In genomic region chr18:79706006-79706405, GRCh38 we compare ENCODE assay signal across 16 cellular contexts. TPM values are rescaled to one million over a fixed set of nuclear protein-coding genes. Genes with fewer than 3 reads are reported as not detected.
DNase-seq lines count a peak whose midpoint lies in the region; ATAC-seq and TF ChIP-seq lines count a peak whose summit lies in the region.
"Had no signal": no experiment of that assay in that cellular context is flagged by ENCODE, and none has a peak within 500 bp of the region (broad histone marks: within the 10 kb centered on the region; RNA-seq: fewer than 3 reads in every experiment).

No MANE protein-coding gene starts in this region.

- peak overlapping the region; percentile 4 for H3K27ac Mint-ChIP-seq in activated T-cell treated with anti-CD3 and anti-CD28 coated beads, Interleukin-2, amount 50 U/mL, for 72 hours
- H3K27ac Mint-ChIP-seq in chondrocyte (ENCODE audit: unreplicated experiment): no peak overlapping the region
- H3K27ac Mint-ChIP-seq: HFFc6 had no signal

- no peak overlapping the region for H4K5ac ChIP-seq in IMR-90 (ENCODE audit: low read depth, low read length)

- H3K79me1 ChIP-seq in IMR-90 (ENCODE audit: low read depth in 1 of 2, low read length in 2 of 2): peaks cover 18 to 52% of the 10 kb centered on the region in 2 experiments

- no peak for TF ChIP-seq POLR2A in IMR-90 (IDR thresholded peaks at IDR 0.05; ENCODE audit: low read depth, low read length)

- peaks cover 53% of the 10 kb centered on the region for H3K36me3 ChIP-seq in IMR-90 (ENCODE audit: control insufficient read depth, insufficient read depth, low read length)

- intact Hi-C loops in IMR-90 (cut with micrococcal nuclease): no loop called here

- no peak overlapping the region for H3K4me2 ChIP-seq in IMR-90 (ENCODE audit: low read depth, low read length)

- H3K9me3 Mint-ChIP-seq in activated T-cell treated with anti-CD3 and anti-CD28 coated beads, Interleukin-2, amount 50 U/mL, for 72 hours: no peaks in the 10 kb centered on the region
- H3K9me3 Mint-ChIP-seq in activated T-cell treated with anti-CD3 and anti-CD28 coated beads, Interleukin-2, amount 50 U/mL, for 4 hours: no peaks in the 10 kb centered on the region
- H3K9me3 Mint-ChIP-seq in chondrocyte (ENCODE audit: low read depth): no peaks in the 10 kb centered on the region
- H3K9me3 Mint-ChIP-seq: CD4-positive, alpha-beta memory T cell; HFFc6 had no signal

- no peak overlapping the region for H2BK15ac ChIP-seq in IMR-90 (ENCODE audit: low read depth, low read length)

- no peak overlapping the region for H4K91ac ChIP-seq in IMR-90 (ENCODE audit: insufficient read depth, low read depth, low read length)

- H3K36me3 Mint-ChIP-seq in activated T-cell treated with anti-CD3 and anti-CD28 coated beads, Interleukin-2, amount 50 U/mL, for 72 hours (ENCODE audit: insufficient read depth in 2 of 2): peaks cover 13 to 15% of the 10 kb centered on the region in 2 donors
- H3K36me3 Mint-ChIP-seq in activated T-cell treated with anti-CD3 and anti-CD28 coated beads, Interleukin-2, amount 50 U/mL, for 4 hours (ENCODE audit: insufficient read depth): peaks cover 47% of the 10 kb centered on the region
- H3K36me3 Mint-ChIP-seq in chondrocyte (ENCODE audit: low read depth): peaks cover 37% of the 10 kb centered on the region

- dilution Hi-C loops in IMR-90 (cut with HindIII; ENCODE audit: low sequenced_read_pairs, unreplicated experiment): no loop called here

- H3K23ac ChIP-seq in IMR-90 (ENCODE audit: low read depth, low read length): no peak overlapping the region

- no peaks in the 10 kb centered on the region for H3K27me3 Mint-ChIP-seq in activated T-cell treated with anti-CD3 and anti-CD28 coated beads, Interleukin-2, amount 50 U/mL, for 72 hours (ENCODE audit: low read depth)
- H3K27me3 Mint-ChIP-seq in activated T-cell treated with anti-CD3 and anti-CD28 coated beads, Interleukin-2, amount 50 U/mL, for 4 hours (ENCODE audit: low read depth): no peaks in the 10 kb centered on the region
- no peaks in the 10 kb centered on the region for H3K27me3 Mint-ChIP-seq in chondrocyte (ENCODE audit: low read depth)
- H3K27me3 Mint-ChIP-seq: CD4-positive, alpha-beta memory T cell had no signal

- no peak for ATAC-seq in activated T-cell treated with anti-CD3 and anti-CD28 coated beads, Interleukin-2, amount 50 U/mL, for 72 hours (replicated peaks in 1 of 2)
- no peak for ATAC-seq in activated T-cell treated with anti-CD3 and anti-CD28 coated beads, Interleukin-2, amount 50 U/mL, for 4 hours
- ATAC-seq in IMR-90 (ENCODE audit: low read depth): no peak
- ATAC-seq: GM12878, HCT116 had no signal

- WGBS in IMR-90 (ENCODE audit: extremely low coverage in 2 of 2, insufficient read length in 1 of 2), 2 experiments: 100% methylated on average over 5 of the region's 14 CpGs; no CpG with 5 or more reads in 1 of the 2 experiments

- TF ChIP-seq RAD21 in IMR-90 (IDR thresholded peaks at IDR 0.05; ENCODE audit: low read length): no peak

- H2BK20ac ChIP-seq in IMR-90 (ENCODE audit: low read depth, low read length): no peak overlapping the region

- peaks cover 12% of the 10 kb centered on the region for H4K20me1 ChIP-seq in IMR-90 (ENCODE audit: insufficient read depth, low read length)

- in situ Hi-C loops in IMR-90 (cut with MboI; ENCODE audit: low sequenced_read_pairs): no loop called here

- H4K8ac ChIP-seq in IMR-90 (ENCODE audit: low read depth in 2 of 2, low read length in 2 of 2): no peak overlapping the region

- BruUV-seq in IMR-90 (replicated peaks; lab: Mats Ljungman, UMichigan): no TSS peak

- CTCF ChIA-PET in IMR-90 (lab: Yijun Ruan, JAX) (no interaction called here), GM10248 (lab: Yijun Ruan, JAX) (no interaction called here)

- no peak overlapping the region for H3K18ac ChIP-seq in IMR-90 (ENCODE audit: low read depth, low read length)

- TF ChIP-seq CTCF in IMR-90 (conservative IDR thresholded peaks at IDR 0.05; ENCODE audit: low read depth, low read length) (no peak), chondrocyte (IDR thresholded peaks at IDR 0.05) (no peak), GM10248 (IDR thresholded peaks at IDR 0.05; ENCODE audit: control extremely low read depth, extremely low read depth, low read depth, missing control alignments) (no peak)

- H3K4me3 Mint-ChIP-seq in activated T-cell treated with anti-CD3 and anti-CD28 coated beads, Interleukin-2, amount 50 U/mL, for 72 hours: no peak overlapping the region
- no peak overlapping the region for H3K4me3 Mint-ChIP-seq in activated T-cell treated with anti-CD3 and anti-CD28 coated beads, Interleukin-2, amount 50 U/mL, for 4 hours
- no peak overlapping the region for H3K4me3 Mint-ChIP-seq in chondrocyte (ENCODE audit: unreplicated experiment)
- H3K4me3 Mint-ChIP-seq: CD4-positive, alpha-beta memory T cell; HFFc6 had no signal

- H2AK9ac ChIP-seq in IMR-90 (replicated peaks; ENCODE audit: low read depth, low read length, poor library complexity): peak overlapping the region; percentile 6

- 0 out of 2 replicates have a peak, but pooled peaks cover 11% of the 10 kb centered on the region for H3K9me1 ChIP-seq in IMR-90 (ENCODE audit: insufficient read depth, low read length)

- no peaks in the 10 kb centered on the region for H3K4me1 Mint-ChIP-seq in activated T-cell treated with anti-CD3 and anti-CD28 coated beads, Interleukin-2, amount 50 U/mL, for 72 hours (ENCODE audit: low read depth)
- peaks cover 3% of the 10 kb centered on the region for H3K4me1 Mint-ChIP-seq in activated T-cell treated with anti-CD3 and anti-CD28 coated beads, Interleukin-2, amount 50 U/mL, for 4 hours (ENCODE audit: low read depth)
- no peaks in the 10 kb centered on the region for H3K4me1 Mint-ChIP-seq in chondrocyte (ENCODE audit: low read depth)

- no peak overlapping the region for H2BK120ac ChIP-seq in IMR-90 (ENCODE audit: low read depth, low read length)

- no peak overlapping the region for H2AK5ac ChIP-seq in IMR-90 (ENCODE audit: low read depth, low read length)

- POLR2A ChIA-PET in IMR-90 (lab: Charles Lee; ENCODE audit: unreplicated experiment): no interaction called here
- POLR2A ChIA-PET in GM10248 (lab: Yijun Ruan, JAX): no interaction called here

- H2BK5ac ChIP-seq in IMR-90 (ENCODE audit: low read depth, low read length, poor library complexity, severe bottlenecking): no peak overlapping the region

- H3K27me3 ChIP-seq in IMR-90 (ENCODE audit: control insufficient read depth, insufficient read depth, low read length): no peaks in the 10 kb centered on the region

- H3K56ac ChIP-seq in IMR-90 (ENCODE audit: extremely low read depth, insufficient read depth, low read length): no peak overlapping the region

- no peak overlapping the region for H3K9ac ChIP-seq in IMR-90 (ENCODE audit: low read depth, low read length)
- H3K9ac ChIP-seq: GM23248 had no signal

- no peak overlapping the region for H3K14ac ChIP-seq in IMR-90 (replicated peaks; ENCODE audit: low read depth, low read length)

- H3K4me3 ChIP-seq in IMR-90 (ENCODE audit: insufficient read depth, low read depth, low read length): no peak overlapping the region
- H3K4me3 ChIP-seq: GM12878, GM23248 had no signal

- no peak for DNase-seq in activated T-cell treated with anti-CD3 and anti-CD28 coated beads, Interleukin-2, amount 50 U/mL, for 72 hours
- no peak for DNase-seq in activated T-cell treated with anti-CD3 and anti-CD28 coated beads, Interleukin-2, amount 50 U/mL, for 4 hours
- DNase-seq in IMR-90: no peak
- peak; percentile 70 for DNase-seq in chondrocyte (ENCODE audit: low spot score)
- no peak for DNase-seq in HCEC 1CT
- no peak for DNase-seq in GM10248 (ENCODE audit: extremely low spot score)
- DNase-seq: C1 segment of cervical spinal cord; Caco-2; CD4-positive, alpha-beta memory T cell; DMS153; DND-41; GM23248; H7; HFFc6 had no signal

- H2AFZ ChIP-seq in IMR-90 (replicated peaks; ENCODE audit: low read length, poor library complexity): no peak overlapping the region
- H2AFZ ChIP-seq: GM23248 had no signal

- H3K4ac ChIP-seq in IMR-90 (ENCODE audit: low read depth, low read length): no peak overlapping the region

- no peaks in the 10 kb centered on the region for H3K9me3 ChIP-seq in IMR-90 (ENCODE audit: control insufficient read depth, insufficient read depth, low read length)
- H3K9me3 ChIP-seq: Caco-2 had no signal

- no peak overlapping the region for H3K27ac ChIP-seq in IMR-90 (ENCODE audit: insufficient read depth, low read length)
- H3K27ac ChIP-seq: GM23248 had no signal

- H3K4me1 ChIP-seq in IMR-90 (ENCODE audit: control insufficient read depth, insufficient read depth, low read length): no peaks in the 10 kb centered on the region
- H3K4me1 ChIP-seq: Caco-2 had no signal

TF ChIP-seq in IMR-90, 13 proteins besides CTCF, POLR2A, EP300 and RAD21 (continues in another document):
- TF ChIP-seq ELK1 (IDR thresholded peaks at IDR 0.05; ENCODE audit: borderline replicate concordance, low read depth, low read length) (no peak), RCOR1 (IDR thresholded peaks at IDR 0.05; ENCODE audit: insufficient replicate concordance, low read length) (no peak), RFX5 (IDR thresholded peaks at IDR 0.05; ENCODE audit: low read depth, low read length) (no peak), USF2 (IDR thresholded peaks at IDR 0.05; ENCODE audit: low read depth, low read length) (no peak), NFE2L2 (IDR thresholded peaks at IDR 0.05; ENCODE audit: low read depth, low read length) (no peak)

RNA-seq across cellular contexts. Expression of gene CTDP1, which starts 26.4 kb away (rescaled TPM):
- 100 to 1,000 TPM in 1 of 2 donors, 10 to 100 TPM in 1; 30.1 to 103 TPM for total RNA-seq in activated T-cell treated with anti-CD3 and anti-CD28 coated beads, Interleukin-2, amount 50 U/mL, for 72 hours
- 10 to 100 TPM; 38.6 to 46.2 (median 44.6) TPM for total RNA-seq in activated T-cell treated with anti-CD3 and anti-CD28 coated beads, Interleukin-2, amount 50 U/mL, for 4 hours
- total RNA-seq in IMR-90 (2012; rRNA removed): 17.5 and 17.6 TPM in 2 replicates
- polyA plus RNA-seq in IMR-90 (2012; rRNA removed): 13.4 and 14.5 TPM in 2 replicates
- 10.6 and 13.3 TPM in 2 replicates for polyA plus RNA-seq in IMR-90 (2012; cell fraction: cytosol; rRNA removed)
- polyA plus RNA-seq in IMR-90 (2012; cell fraction: nucleus; rRNA removed; ENCODE audit: low replicate concordance): 23.9 and 32.2 TPM in 2 replicates
- total RNA-seq in chondrocyte: 20.0 to 21.0 TPM (median 20.9 TPM) in 3 replicates
